Comparison of ENCODE assay signal across 13 cellular contexts in the genomic region with DNA sequence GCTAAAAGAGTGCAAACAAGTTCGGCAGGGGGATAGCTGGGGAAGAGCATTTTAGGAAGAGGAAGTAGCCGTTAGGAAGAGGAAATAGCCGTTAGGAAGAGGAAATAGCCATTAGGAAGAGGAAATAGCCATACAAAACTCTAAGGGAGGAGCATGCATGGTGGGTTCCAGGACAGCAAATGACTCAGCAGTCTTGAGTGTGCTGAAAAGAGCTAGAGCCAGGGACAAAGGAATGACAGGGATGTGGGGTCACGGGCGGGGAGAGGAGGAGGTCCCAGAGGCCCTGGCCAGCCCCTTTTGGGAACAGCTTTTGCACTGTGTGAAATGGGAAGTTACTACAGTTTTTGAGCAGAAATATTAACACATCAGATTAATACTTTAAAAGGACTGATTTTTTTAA.
DNase-seq lines count a peak whose midpoint lies in the region; ATAC-seq and TF ChIP-seq lines count a peak whose summit lies in the region.
"Had no signal": no experiment of that assay in that cellular context is flagged by ENCODE, and none has a peak within 500 bp of the region (broad histone marks: within the 10 kb centered on the region; RNA-seq: fewer than 3 reads in every experiment).

No MANE protein-coding gene starts in this region.

- ATAC-seq in gastroesophageal sphincter (peak; percentile 76), sciatic nerve (peak; percentile 46), HG03460 (IDR thresholded peaks at IDR 0.05; ENCODE audit: unreplicated experiment) (no peak), GM18858 (IDR thresholded peaks at IDR 0.05; ENCODE audit: unreplicated experiment) (no peak)
- ATAC-seq in stimulated activated naive B cell treated with anti-CD40 and anti-IgM and Interleukin-4, amounts not matched to agents 10 μg/mL and 1 μg/mL and 100 μg/mL, for 72 hours (replicated peaks): no peak
- ATAC-seq: stimulated activated effector memory CD8-positive, alpha-beta T cell treated with anti-CD3 and anti-CD28 coated beads, Interleukin-12 subunit alpha, Interleukin-12 subunit beta, amount 100 ng/mL, for 72 hours had no signal

- H3K27me3 Mint-ChIP-seq in stimulated activated naive B cell treated with anti-CD40 and anti-IgM and Interleukin-4, amounts not matched to agents 10 μg/mL and 1 μg/mL and 100 μg/mL, for 72 hours: no peaks in the 10 kb centered on the region

- H3K27ac Mint-ChIP-seq in stimulated activated naive B cell treated with anti-CD40 and anti-IgM and Interleukin-4, amounts not matched to agents 10 μg/mL and 1 μg/mL and 100 μg/mL, for 72 hours: no peak overlapping the region
- H3K27ac Mint-ChIP-seq: stimulated activated effector memory CD8-positive, alpha-beta T cell treated with anti-CD3 and anti-CD28 coated beads, Interleukin-12 subunit alpha, Interleukin-12 subunit beta, amount 100 ng/mL, for 72 hours had no signal

- no peaks in the 10 kb centered on the region for H3K36me3 Mint-ChIP-seq in stimulated activated naive B cell treated with anti-CD40 and anti-IgM and Interleukin-4, amounts not matched to agents 10 μg/mL and 1 μg/mL and 100 μg/mL, for 72 hours
- H3K36me3 Mint-ChIP-seq: stimulated activated effector memory CD8-positive, alpha-beta T cell treated with anti-CD3 and anti-CD28 coated beads, Interleukin-12 subunit alpha, Interleukin-12 subunit beta, amount 100 ng/mL, for 72 hours had no signal

- H3K9me3 ChIP-seq in gastroesophageal sphincter: no peaks in the 10 kb centered on the region
- H3K9me3 ChIP-seq: Peyer's patch had no signal

- 67 to 69% methylated on average over 5 of the region's 5 CpGs for WGBS in gastroesophageal sphincter (ENCODE audit: low coverage in 1 of 2), 2 donors

- no peaks in the 10 kb centered on the region for H3K36me3 ChIP-seq in gastroesophageal sphincter
- H3K36me3 ChIP-seq: Peyer's patch had no signal

- no peak overlapping the region for H3K27ac ChIP-seq in gastroesophageal sphincter
- H3K27ac ChIP-seq: Peyer's patch had no signal

- no peaks in the 10 kb centered on the region for H3K4me1 Mint-ChIP-seq in stimulated activated naive B cell treated with anti-CD40 and anti-IgM and Interleukin-4, amounts not matched to agents 10 μg/mL and 1 μg/mL and 100 μg/mL, for 72 hours
- H3K4me1 Mint-ChIP-seq: stimulated activated effector memory CD8-positive, alpha-beta T cell treated with anti-CD3 and anti-CD28 coated beads, Interleukin-12 subunit alpha, Interleukin-12 subunit beta, amount 100 ng/mL, for 72 hours had no signal

- no peak for TF ChIP-seq CTCF in gastroesophageal sphincter (IDR thresholded peaks at IDR 0.05)

- H3K9me3 Mint-ChIP-seq in stimulated activated naive B cell treated with anti-CD40 and anti-IgM and Interleukin-4, amounts not matched to agents 10 μg/mL and 1 μg/mL and 100 μg/mL, for 72 hours: peaks cover 3 to 10% of the 10 kb centered on the region in 2 donors

- H3K4me3 ChIP-seq in gastroesophageal sphincter: no peak overlapping the region
- H3K4me3 ChIP-seq: Peyer's patch had no signal

- TF ChIP-seq POLR2A in gastroesophageal sphincter (IDR thresholded peaks at IDR 0.05): no peak

- DNase-seq in GM03348 (ENCODE audit: low spot score) (peak; percentile 43), RPMI7951 (ENCODE audit: low read depth) (peak; percentile 46), sciatic nerve (ENCODE audit: low spot score) (no peak), NAMALWA (ENCODE audit: low spot score) (no peak)
- DNase-seq in stimulated activated naive B cell treated with anti-CD40 and anti-IgM and Interleukin-4, amounts not matched to agents 10 μg/mL and 1 μg/mL and 100 μg/mL, for 72 hours: no peak
- DNase-seq: activated T-cell treated with anti-CD3 and anti-CD28 coated beads for 4 hours, MM.1S, nucleus accumbens, Peyer's patch had no signal

- no peak overlapping the region for H3K4me3 Mint-ChIP-seq in stimulated activated naive B cell treated with anti-CD40 and anti-IgM and Interleukin-4, amounts not matched to agents 10 μg/mL and 1 μg/mL and 100 μg/mL, for 72 hours
- H3K4me3 Mint-ChIP-seq: stimulated activated effector memory CD8-positive, alpha-beta T cell treated with anti-CD3 and anti-CD28 coated beads, Interleukin-12 subunit alpha, Interleukin-12 subunit beta, amount 100 ng/mL, for 72 hours had no signal

- intact Hi-C loops in sciatic nerve (cut with DNase I): no loop called here

- H3K27me3 ChIP-seq in gastroesophageal sphincter: no peaks in the 10 kb centered on the region
- H3K27me3 ChIP-seq: Peyer's patch had no signal

- TF ChIP-seq EP300 in gastroesophageal sphincter (IDR thresholded peaks at IDR 0.05): no peak

- H3K4me1 ChIP-seq in gastroesophageal sphincter: no peaks in the 10 kb centered on the region
- H3K4me1 ChIP-seq: Peyer's patch had no signal

Comparison
In these comparisons a context has a peak if more than half of its experiments do, and no peak if none do; other contexts are left out.
1. DNase-seq: peak in GM03348 (single experiment) and RPMI7951 (single experiment); none in sciatic nerve (single experiment), NAMALWA (single experiment) and stimulated activated naive B cell treated with anti-CD40 and anti-IgM and Interleukin-4, amounts not matched to agents 10 μg/mL and 1 μg/mL and 100 μg/mL, for 72 hours (single experiment).
2. ATAC-seq: peak in gastroesophageal sphincter (single experiment) and sciatic nerve (single experiment); none in HG03460 (single experiment), GM18858 (single experiment) and stimulated activated naive B cell treated with anti-CD40 and anti-IgM and Interleukin-4, amounts not matched to agents 10 μg/mL and 1 μg/mL and 100 μg/mL, for 72 hours (0 of 2).